ENCODE assay signal across 8 cellular contexts in genomic region chr6:143843689-143844405, GRCh38. TPM values are rescaled to one million over a fixed set of nuclear protein-coding genes. Genes with fewer than 3 reads are reported as not detected.
DNase-seq lines count a peak whose midpoint lies in the region; ATAC-seq, FAIRE-seq and TF ChIP-seq lines count a peak whose summit lies in the region.

No MANE protein-coding gene starts in this region.

- CTCF ChIA-PET in RWPE1 (lab: Yijun Ruan, JAX) = interaction anchor here (0.7 to 3.9 kb wide), 4 partner anchors 20 to 268 kb away, joined by 3 to 15 read pairs (median 4); partner anchors contain the start of gene ZC2HC1B
- CTCF ChIA-PET in endothelial cell of umbilical vein (lab: Charles Lee) = interaction anchor here (0.6 to 4.2 kb wide), 11 partner anchors 15 to 268 kb away, joined by 3 to 40 read pairs (median 4); no protein-coding TSS in a partner anchor

- H3K9me1 ChIP-seq in endothelial cell of umbilical vein (replicated peaks; ENCODE audit: control insufficient read depth, extremely low read depth, insufficient read depth, low read length) = no peaks in the 10 kb centered on the region

- intact Hi-C loops in endothelial cell of umbilical vein (cut with micrococcal nuclease) = loop anchor here (1.0 to 2.0 kb wide), 5 partner anchors 22 to 269 kb away; no protein-coding TSS in a partner anchor

- FAIRE-seq in endothelial cell of umbilical vein (lab: Jason Lieb, UNC) = no peak

- peak overlapping the region; percentile 45 to 82 (median 46) for H3K4me3 ChIP-seq in endothelial cell of umbilical vein (replicated peaks in 1 of 3; ENCODE audit: insufficient read depth in 1 of 3, low read depth in 1 of 3, low read length in 3 of 3)

- dilution Hi-C loops in endothelial cell of umbilical vein (cut with MboI; ENCODE audit: extremely low pct_ligation_motif_present, low sequenced_read_pairs) = no loop called here

- no peak for ATAC-seq in HG02970 (IDR thresholded peaks at IDR 0.05; ENCODE audit: low FRiP score, unreplicated experiment)

- H3K36me3 ChIP-seq in endothelial cell of umbilical vein (ENCODE audit: control insufficient read depth in 2 of 2, extremely low read depth in 1 of 2, insufficient read depth in 2 of 2, low read length in 2 of 2) = peaks cover 18 to 28% of the 10 kb centered on the region in 2 experiments

- BruUV-seq in endothelial cell of umbilical vein (replicated peaks; lab: Mats Ljungman, UMichigan) = TSS peak; percentile 49

- H3K36me3 Mint-ChIP-seq in HFFc6 (ENCODE audit: low read depth) (peaks cover 40% of the 10 kb centered on the region), neural crest cell (ENCODE audit: low read depth) (peaks cover 13% of the 10 kb centered on the region)

- H3K4me3 Mint-ChIP-seq in HFFc6 (peak overlapping the region; percentile 98), neural crest cell (peak overlapping the region; percentile 98)

- DNase-seq in DMS53 (lab: John Stamatoyannopoulos, UW) (peak; percentile 58), DMS53 treated with DMSO at 0.1 percent for 48 hours (lab: John Stamatoyannopoulos, UW; ENCODE audit: unreplicated experiment) (no peak), HFFc6 (no peak), RWPE1 (ENCODE audit: low spot score) (no peak), endothelial cell of umbilical vein (ENCODE audit: low read depth, low spot score) (no peak), neural crest cell (ENCODE audit: low read depth, low spot score) (no peak), putamen (ENCODE audit: low spot score) (no peak)

- TF ChIP-seq CTCF in HFFc6 (IDR thresholded peaks at IDR 0.05) = no peak
- no peak for TF ChIP-seq CTCF in RWPE1 (conservative IDR thresholded peaks at IDR 0.05; ENCODE audit: low read depth)
- TF ChIP-seq CTCF in endothelial cell of umbilical vein (IDR thresholded peaks at IDR 0.05; ENCODE audit: extremely low read depth in 1 of 2, insufficient read depth in 1 of 2, low read depth in 1 of 2, low read length in 2 of 2) = no peak
- TF ChIP-seq CTCF in neural crest cell (conservative IDR thresholded peaks at IDR 0.05) = no peak

- H3K27ac ChIP-seq in RWPE1 (peak overlapping the region; percentile 78), endothelial cell of umbilical vein (ENCODE audit: insufficient read depth, low read depth, low read length) (peak overlapping the region; percentile 90)

- H3K27ac Mint-ChIP-seq in HFFc6 (peak overlapping the region; percentile 98), neural crest cell (ENCODE audit: unreplicated experiment) (peak overlapping the region; percentile 100)

- H3K4me2 ChIP-seq in endothelial cell of umbilical vein (ENCODE audit: insufficient read depth, low read length) = peak overlapping the region; percentile 94

- H3K79me2 ChIP-seq in endothelial cell of umbilical vein (ENCODE audit: control insufficient read depth, insufficient read depth, low read length) = peaks cover 33% of the 10 kb centered on the region

- H3K9me3 Mint-ChIP-seq in HFFc6 (no peaks in the 10 kb centered on the region), neural crest cell (no peaks in the 10 kb centered on the region)

- H3K27me3 ChIP-seq in endothelial cell of umbilical vein (ENCODE audit: control insufficient read depth in 2 of 2, insufficient read depth in 2 of 2, low read length in 2 of 2) = no peaks in the 10 kb centered on the region

- peak overlapping the region; percentile 91 for H3K9ac ChIP-seq in endothelial cell of umbilical vein (replicated peaks; ENCODE audit: extremely low read depth, insufficient read depth, low read length)

- no peaks in the 10 kb centered on the region for H3K9me3 ChIP-seq in endothelial cell of umbilical vein (replicated peaks; ENCODE audit: control insufficient read depth, insufficient read depth, low read length)

- POLR2A ChIA-PET in RWPE1 (lab: Yijun Ruan, JAX; ENCODE audit: low non-redundant PET) (no interaction called here), endothelial cell of umbilical vein (lab: Charles Lee) (interaction anchor here (1.0 to 1.4 kb wide), 3 partner anchors 21 to 268 kb away, joined by 3 to 11 read pairs (median 4); partner anchors contain the start of gene PHACTR2)

- H3K27me3 Mint-ChIP-seq in HFFc6 (ENCODE audit: insufficient read depth) = peaks cover 4% of the 10 kb centered on the region
- H3K27me3 Mint-ChIP-seq in neural crest cell (ENCODE audit: low read depth) = no peaks in the 10 kb centered on the region

- H3K4me1 Mint-ChIP-seq in HFFc6 (ENCODE audit: low read depth) = peaks cover 17% of the 10 kb centered on the region
- peaks cover 17% of the 10 kb centered on the region for H3K4me1 Mint-ChIP-seq in neural crest cell

- H2AFZ ChIP-seq in endothelial cell of umbilical vein (ENCODE audit: low read depth, low read length) = peak overlapping the region; percentile 57

- no peak for TF ChIP-seq POLR2A in endothelial cell of umbilical vein (IDR thresholded peaks at IDR 0.05; ENCODE audit: low read depth, low read length)

- H4K20me1 ChIP-seq in endothelial cell of umbilical vein (replicated peaks; ENCODE audit: control insufficient read depth, extremely low read depth, insufficient read depth, low read length) = no peaks in the 10 kb centered on the region

- H3K4me1 ChIP-seq in endothelial cell of umbilical vein (ENCODE audit: control insufficient read depth, extremely low read depth, insufficient read depth, low read length) = peaks cover 9% of the 10 kb centered on the region

TF ChIP-seq in endothelial cell of umbilical vein, 7 proteins besides CTCF, POLR2A, EP300 and RAD21:
- TF ChIP-seq EZH2 (IDR thresholded peaks at IDR 0.05; ENCODE audit: borderline replicate concordance, low read depth, low read length, severe bottlenecking) (no peak), JUN (IDR thresholded peaks at IDR 0.05; ENCODE audit: borderline replicate concordance, insufficient read depth, insufficient read length, low read depth) (no peak), MAX (IDR thresholded peaks at IDR 0.05; ENCODE audit: insufficient read depth, insufficient read length) (no peak), FOS (IDR thresholded peaks at IDR 0.05; ENCODE audit: borderline replicate concordance, insufficient read depth, low read length) (no peak)

RNA-seq across cellular contexts. Expression of gene LTV1, which starts 0.7 kb away (rescaled TPM):
- total RNA-seq in HFFc6 (2021; fragmentation: NEBNext Ultra II Directional; extraction: Animal tissue kit (Norgen Biotek cat#: 25700)) = 10 to 100 TPM; 28.8 to 35.0 (median 33.6) TPM
- total RNA-seq in endothelial cell of umbilical vein = 26.6 and 26.9 TPM in 2 replicates
- 3.0 and 5.2 TPM in 2 replicates for polyA plus RNA-seq in endothelial cell of umbilical vein
- 12.3 and 14.2 TPM in 2 replicates for polyA plus RNA-seq in endothelial cell of umbilical vein (2011; cell fraction: cytosol; rRNA removed)
- polyA plus RNA-seq in endothelial cell of umbilical vein (2011; cell fraction: nucleus; rRNA removed) = 25.6 and 39.9 TPM in 2 replicates
- 22.9 and 39.3 TPM in 2 replicates for polyA plus RNA-seq in endothelial cell of umbilical vein (2012)
- 5.4 and 5.5 TPM in 2 replicates for polyA minus RNA-seq in endothelial cell of umbilical vein
- polyA minus RNA-seq in endothelial cell of umbilical vein (2011; cell fraction: cytosol; rRNA and poly(A)+ RNA removed) = 6.9 TPM
- polyA minus RNA-seq in endothelial cell of umbilical vein (2011; cell fraction: nucleus; rRNA and poly(A)+ RNA removed) = 7.3 and 9.7 TPM in 2 replicates
- 33.1 TPM in 2 replicates for total RNA-seq in neural crest cell

RNA-seq across cellular contexts. Expression of gene ZC2HC1B, which starts 20.4 kb away (rescaled TPM):
- total RNA-seq in HFFc6 (2021; fragmentation: NEBNext Ultra II Directional; extraction: Animal tissue kit (Norgen Biotek cat#: 25700)) = not detected
- total RNA-seq in endothelial cell of umbilical vein (not detected in 2 replicates), neural crest cell (not detected in 2 replicates)
- polyA plus RNA-seq in endothelial cell of umbilical vein = not detected in 2 replicates
- polyA plus RNA-seq in endothelial cell of umbilical vein (2011; cell fraction: cytosol; rRNA removed) = not detected in 2 replicates
- polyA plus RNA-seq in endothelial cell of umbilical vein (2011; cell fraction: nucleus; rRNA removed) = not detected in 2 replicates
- polyA plus RNA-seq in endothelial cell of umbilical vein (2012) = not detected in 2 replicates
- polyA minus RNA-seq in endothelial cell of umbilical vein = not detected in 2 replicates
- polyA minus RNA-seq in endothelial cell of umbilical vein (2011; cell fraction: cytosol; rRNA and poly(A)+ RNA removed) = not detected
- not detected in 2 replicates for polyA minus RNA-seq in endothelial cell of umbilical vein (2011; cell fraction: nucleus; rRNA and poly(A)+ RNA removed)
